ENCODE assay signal across 33 cellular contexts in genomic region chr20:40582531-40582930, GRCh38.
DNase-seq lines count a peak whose midpoint lies in the region; ATAC-seq, FAIRE-seq and TF ChIP-seq lines count a peak whose summit lies in the region.
"Had no signal": no experiment of that assay in that cellular context is flagged by ENCODE, and none has a peak within 500 bp of the region (broad histone marks: within the 10 kb centered on the region; RNA-seq: fewer than 3 reads in every experiment).

No MANE protein-coding gene starts in this region.

- H2AFZ ChIP-seq in HepG2 (ENCODE audit: low read length) = no peak overlapping the region
- H2AFZ ChIP-seq: PC-9 had no signal

- no peaks in the 10 kb centered on the region for H3K9me3 Mint-ChIP-seq in MCF 10A (ENCODE audit: unreplicated experiment)
- H3K9me3 Mint-ChIP-seq: activated naive CD4-positive, alpha-beta T cell treated with anti-CD3 and anti-CD28 coated beads for 36 hours; mesothelial cell of epicardium; T-cell had no signal

- TF ChIP-seq POLR2A in breast epithelium (IDR thresholded peaks at IDR 0.05) (no peak), HepG2 (IDR thresholded peaks at IDR 0.05; ENCODE audit: insufficient read depth in 1 of 2, low read depth in 2 of 2, low read length in 2 of 2) (no peak)

- TF ChIP-seq CTCF in MCF 10A (IDR thresholded peaks at IDR 0.05; ENCODE audit: unreplicated experiment) (no peak), breast epithelium (IDR thresholded peaks at IDR 0.05) (no peak), HepG2 (CRISPR knock-in tag; IDR thresholded peaks at IDR 0.05) (no peak), upper lobe of right lung (IDR thresholded peaks at IDR 0.05) (no peak)

- H3K4me2 ChIP-seq in HepG2 (ENCODE audit: low read depth, low read length) = no peak overlapping the region
- H3K4me2 ChIP-seq: PC-9, smooth muscle cell had no signal

- H4K20me1 ChIP-seq in HepG2 (ENCODE audit: insufficient read depth, low read length) = no peaks in the 10 kb centered on the region

- H3K27me3 Mint-ChIP-seq in MCF 10A (ENCODE audit: insufficient read depth, unreplicated experiment) = no peaks in the 10 kb centered on the region

- POLR2A ChIA-PET in MCF 10A (lab: Yijun Ruan, JAX) = interaction anchor here (0.5 to 1.8 kb wide), 4 partner anchors 11 to 27 kb away, joined by 3 to 7 read pairs (median 4); no protein-coding TSS in a partner anchor
- POLR2A ChIA-PET in HepG2 (lab: Yijun Ruan, JAX) = no interaction called here

- H3K4me3 ChIP-seq in breast epithelium = no peak overlapping the region
- no peak overlapping the region for H3K4me3 ChIP-seq in HepG2 (replicated peaks in 1 of 3; ENCODE audit: insufficient read depth in 1 of 3, low read depth in 2 of 3, low read length in 3 of 3)
- H3K4me3 ChIP-seq in upper lobe of right lung = no peak overlapping the region
- H3K4me3 ChIP-seq in MG63 = no peak overlapping the region
- no peak overlapping the region for H3K4me3 ChIP-seq in SJCRH30
- H3K4me3 ChIP-seq: adrenal gland, body of pancreas, HAP-1, K562, PC-9, smooth muscle cell, upper lobe of left lung had no signal

- H3K27ac Mint-ChIP-seq in MCF 10A (ENCODE audit: low read depth, unreplicated experiment) = no peak overlapping the region
- H3K27ac Mint-ChIP-seq: activated naive CD4-positive, alpha-beta T cell treated with anti-CD3 and anti-CD28 coated beads for 36 hours; mesothelial cell of epicardium; naive thymus-derived CD4-positive, alpha-beta T cell; T-cell had no signal

- 3% methylated on average over 4 of the region's 4 CpGs for WGBS in HepG2 (ENCODE audit: low lambda C conversion rate)

- H3K27ac ChIP-seq in breast epithelium (no peak overlapping the region), HepG2 (ENCODE audit: extremely low read length, insufficient read depth, low read length) (no peak overlapping the region), upper lobe of right lung (no peak overlapping the region), SJCRH30 (no peak overlapping the region)
- H3K27ac ChIP-seq: 22Rv1, adrenal gland, body of pancreas, C4-2B, PC-9 had no signal

- no peak for TF ChIP-seq EP300 in HepG2 (IDR thresholded peaks at IDR 0.05; ENCODE audit: low read depth in 2 of 2, low read length in 2 of 2)
- no peak for TF ChIP-seq EP300 in HepG2 (CRISPR knock-in tag; IDR thresholded peaks at IDR 0.05; ENCODE audit: borderline replicate concordance)

- no peaks in the 10 kb centered on the region for H3K27me3 ChIP-seq in breast epithelium
- no peaks in the 10 kb centered on the region for H3K27me3 ChIP-seq in HepG2 (ENCODE audit: control insufficient read depth in 1 of 2, insufficient read depth in 2 of 2, low read length in 2 of 2)
- no peaks in the 10 kb centered on the region for H3K27me3 ChIP-seq in upper lobe of right lung
- no peaks in the 10 kb centered on the region for H3K27me3 ChIP-seq in MG63
- no peaks in the 10 kb centered on the region; the same call in 1 of the 2 replicates for H3K27me3 ChIP-seq in SJCRH30
- H3K27me3 ChIP-seq: adrenal gland, body of pancreas, upper lobe of left lung had no signal

- H3K4me3 Mint-ChIP-seq in MCF 10A (ENCODE audit: unreplicated experiment) = no peak overlapping the region
- H3K4me3 Mint-ChIP-seq: activated naive CD4-positive, alpha-beta T cell treated with anti-CD3 and anti-CD28 coated beads for 36 hours; mesothelial cell of epicardium; naive thymus-derived CD4-positive, alpha-beta T cell; T-cell had no signal

- CTCF ChIA-PET in MCF 10A (lab: Yijun Ruan, JAX) = interaction anchor here (0.8 kb wide), 1 partner anchor 15 kb away, joined by 3 read pairs; no protein-coding TSS in a partner anchor
- CTCF ChIA-PET in HepG2 (lab: Yijun Ruan, JAX; ENCODE audit: low intra/inter-chr PET ratio, low total read pairs) = no interaction called here

- no peak overlapping the region for H3K9ac ChIP-seq in HepG2 (ENCODE audit: insufficient read depth, low read depth, low read length)

- H3K4me1 Mint-ChIP-seq in MCF 10A (ENCODE audit: insufficient read depth, unreplicated experiment) = peaks cover 17% of the 10 kb centered on the region
- H3K4me1 Mint-ChIP-seq: mesothelial cell of epicardium; naive thymus-derived CD4-positive, alpha-beta T cell; T-cell had no signal

- H3K36me3 ChIP-seq in breast epithelium = no peaks in the 10 kb centered on the region
- H3K36me3 ChIP-seq in HepG2 (replicated peaks in 1 of 2; ENCODE audit: control insufficient read depth in 1 of 2, insufficient read depth in 2 of 2, low read length in 2 of 2) = no peaks in the 10 kb centered on the region
- H3K36me3 ChIP-seq in upper lobe of right lung = no peaks in the 10 kb centered on the region
- H3K36me3 ChIP-seq in MG63 = no peaks in the 10 kb centered on the region
- no peaks in the 10 kb centered on the region for H3K36me3 ChIP-seq in SJCRH30
- H3K36me3 ChIP-seq: adrenal gland, HAP-1, upper lobe of left lung had no signal

- H3K36me3 Mint-ChIP-seq in MCF 10A (ENCODE audit: insufficient read depth, unreplicated experiment) = no peaks in the 10 kb centered on the region
- H3K36me3 Mint-ChIP-seq: mesothelial cell of epicardium; naive thymus-derived CD4-positive, alpha-beta T cell; T-cell had no signal

- H3K4me1 ChIP-seq in breast epithelium = no peaks in the 10 kb centered on the region
- H3K4me1 ChIP-seq in HepG2 (ENCODE audit: insufficient read depth, low read length) = peaks cover 11% of the 10 kb centered on the region
- H3K4me1 ChIP-seq in upper lobe of right lung = peaks cover 6% of the 10 kb centered on the region
- no peaks in the 10 kb centered on the region for H3K4me1 ChIP-seq in SJCRH30
- H3K4me1 ChIP-seq: body of pancreas, HAP-1 had no signal

- no peak for TF ChIP-seq RAD21 in HepG2 (CRISPR knock-in tag; IDR thresholded peaks at IDR 0.05)

- no peaks in the 10 kb centered on the region for H3K9me3 ChIP-seq in breast epithelium
- no peaks in the 10 kb centered on the region for H3K9me3 ChIP-seq in HepG2 (ENCODE audit: low read length)
- H3K9me3 ChIP-seq in upper lobe of right lung = no peaks in the 10 kb centered on the region
- no peaks in the 10 kb centered on the region for H3K9me3 ChIP-seq in MG63
- no peaks in the 10 kb centered on the region for H3K9me3 ChIP-seq in SJCRH30 (replicated peaks)
- H3K9me3 ChIP-seq: adrenal gland, body of pancreas, HAP-1, upper lobe of left lung had no signal

- in situ Hi-C loops in HepG2 (cut with HindIII; ENCODE audit: extremely low pct_ligation_motif_present, low pct_unique_long_range_greater_than_20kb) = no loop called here

- peak; percentile 67 for ATAC-seq in HepG2
- peak; percentile 33 for ATAC-seq in upper lobe of right lung
- ATAC-seq: activated CD4-positive, CD25-positive, alpha-beta regulatory T cell treated with anti-CD3 and anti-CD28 coated beads, Interleukin-2, amount 50 U/mL, for 24 hours; body of pancreas; K562; T-cell had no signal

- no TSS peak for BruUV-seq in MCF 10A (replicated peaks; lab: Mats Ljungman, UMichigan)
- no TSS peak for BruUV-seq in HepG2 (replicated peaks; lab: Mats Ljungman, UMichigan)

- peak; percentile 15 for DNase-seq in MCF 10A (ENCODE audit: unreplicated experiment)
- DNase-seq in breast epithelium (ENCODE audit: low spot score in 2 of 2) = no peak
- DNase-seq in SKM-1 treated with dmso at 0.1 percent for 144 hours (lab: John Stamatoyannopoulos, UW; ENCODE audit: unreplicated experiment) = peak; percentile 49
- DNase-seq in HepG2 (ENCODE audit: low spot score) = peak; percentile 33
- no peak for DNase-seq in upper lobe of right lung
- no peak for DNase-seq in MG63
- no peak for DNase-seq in T-helper 9 cell
- DNase-seq in SJCRH30 = no peak
- DNase-seq: activated CD4-positive, alpha-beta T cell treated with anti-CD3 and anti-CD28 coated beads, Interleukin-2, amount 50 U/mL, for 48 hours; activated naive CD4-positive, alpha-beta T cell treated with anti-CD3 and anti-CD28 coated beads for 36 hours; DND-41; effector CD4-positive, alpha-beta T cell; naive thymus-derived CD4-positive, alpha-beta T cell; NCI-H1436 treated with DMSO at 0.1 percent for 48 hours; NCI-H2107; NCI-H446 treated with DMSO at 0.1 percent for 48 hours; NCI-H82; occipital lobe; PC-9; SHP77; stimulated activated CD4-positive, alpha-beta T cell treated with anti-CD3 and anti-CD28 coated beads, Interleukin-2, amount 100 ng/mL, for 24 hours; T-cell had no signal

- intact Hi-C loops in MCF 10A (cut with micrococcal nuclease) (no loop called here), breast epithelium (cut with DNase I; ENCODE audit: low total_unique reads) (no loop called here), HepG2 (cut with micrococcal nuclease; ENCODE audit: unreplicated experiment) (no loop called here), upper lobe of right lung (cut with DNase I) (no loop called here)

- no peaks in the 10 kb centered on the region for H3K79me2 ChIP-seq in HepG2 (ENCODE audit: insufficient read depth, low read length)

- FAIRE-seq in HepG2 (lab: Jason Lieb, UNC) = peak; percentile 69
- FAIRE-seq: K562, TTC549 had no signal

TF ChIP-seq in HepG2, 621 proteins besides CTCF, POLR2A, EP300 and RAD21 (continues in another document):
- TF ChIP-seq E2F2 (CRISPR knock-in tag; IDR thresholded peaks at IDR 0.05; ENCODE audit: borderline replicate concordance) (no peak), CEBPG (CRISPR knock-in tag; IDR thresholded peaks at IDR 0.05) (peak; percentile 61; the same call in 1 of the 2 replicates), ZFP1 (CRISPR knock-in tag; IDR thresholded peaks at IDR 0.05) (no peak), CEBPB (IDR thresholded peaks at IDR 0.05; ENCODE audit: borderline replicate concordance, low read depth, low read length) (peak; percentile 78; the same call in 1 of the 2 replicates), ZNF512 (CRISPR knock-in tag; IDR thresholded peaks at IDR 0.05) (no peak)

Comparison
In these comparisons a context has a peak if more than half of its experiments do, and no peak if none do; other contexts are left out.
1. DNase-seq: peak in MCF 10A (single experiment), SKM-1 treated with dmso at 0.1 percent for 144 hours (single experiment) and HepG2 (single experiment); none in breast epithelium (0 of 2), upper lobe of right lung (single experiment), MG63 (single experiment), T-helper 9 cell (single experiment) and SJCRH30 (0 of 2).